ENCODE assay signal across 7 cellular contexts in the genomic region with DNA sequence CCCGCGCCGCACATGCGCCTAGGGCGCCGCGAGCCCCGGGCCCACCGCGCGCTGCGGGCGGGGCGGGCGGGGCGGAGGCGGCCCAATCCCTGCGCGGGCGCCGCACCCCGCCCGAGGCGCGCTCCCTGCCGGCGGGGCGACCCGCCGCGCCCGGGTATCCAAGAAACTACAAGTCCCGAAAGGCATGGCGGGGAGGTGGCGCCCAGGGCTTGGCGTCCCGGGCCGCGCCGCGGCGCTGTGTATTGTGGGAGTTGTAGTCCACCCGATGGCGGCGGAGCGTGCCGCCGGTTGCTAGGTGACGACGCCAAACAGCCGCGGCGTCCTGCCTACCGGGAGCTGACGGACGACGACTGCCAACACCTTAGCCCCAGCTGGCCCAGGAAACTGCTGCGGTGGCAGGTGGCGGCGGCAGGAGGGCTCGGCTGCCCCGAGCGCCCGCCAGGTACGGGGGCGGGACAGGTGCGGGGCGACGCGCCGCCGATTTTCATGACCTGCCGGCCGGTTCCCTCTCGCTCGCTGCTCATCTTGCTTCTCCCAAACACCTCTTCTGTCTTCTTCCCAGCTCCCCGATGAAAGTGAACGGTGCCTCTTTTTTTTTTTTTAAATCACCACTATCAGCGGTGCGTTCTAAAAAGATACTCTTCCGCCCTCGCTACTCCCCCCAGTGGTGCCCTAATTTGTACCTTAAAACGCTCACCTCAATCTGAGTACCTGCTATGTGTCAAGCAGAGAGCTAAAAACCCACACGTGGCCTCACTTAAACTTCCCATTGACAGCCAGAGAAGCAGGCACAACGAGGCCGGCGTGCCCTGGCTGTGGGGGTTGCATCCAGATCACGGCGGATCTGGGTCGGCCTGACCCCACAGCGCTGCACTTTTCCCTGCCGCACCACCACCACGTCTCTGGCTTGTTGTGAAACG. TPM values are rescaled to one million over a fixed set of nuclear protein-coding genes. Genes with fewer than 3 reads are reported as not detected.
DNase-seq lines count a peak whose midpoint lies in the region; ATAC-seq and TF ChIP-seq lines count a peak whose summit lies in the region.

A gene (plus strand): TSS at position 304 of the 920 bp plus-strand sequence.

- no peak for TF ChIP-seq CTCF in astrocyte of the cerebellum (IDR thresholded peaks at IDR 0.05; ENCODE audit: low read depth, low read length, missing control alignments)

- DNase-seq in NCI-H2029 (lab: John Stamatoyannopoulos, UW) (peak; percentile 95), T-helper 22 cell (ENCODE audit: low read depth) (peak; percentile 99), astrocyte of the cerebellum (ENCODE audit: low read depth) (peak; percentile 75), hippocampal formation (lab: John Stamatoyannopoulos, UW) (peak; percentile 90 to 93), renal cortical epithelial cell (ENCODE audit: low read depth) (peak; percentile 82)

- ATAC-seq in GM18499 (IDR thresholded peaks at IDR 0.05; ENCODE audit: insufficient read depth, unreplicated experiment): peak; percentile 61
- peak; percentile 81 for ATAC-seq in HG02973 (IDR thresholded peaks at IDR 0.05; ENCODE audit: unreplicated experiment)

- in situ Hi-C loops in astrocyte of the cerebellum (cut with HindIII; ENCODE audit: low sequenced_read_pairs): no loop called here

- H3K4me3 ChIP-seq in astrocyte of the cerebellum (ENCODE audit: low read depth, low read length): peak within 1 kb of the TSS; percentile 52

RNA-seq across cellular contexts. Expression of the gene that starts here (rescaled TPM):
- 0.30 TPM in 1 of 2 replicates, not detected in the other for total RNA-seq in renal cortical epithelial cell

Comparison
In these comparisons a context has a peak if more than half of its experiments do, and no peak if none do; other contexts are left out.
1. Peak in every context shown above with its lines: DNase-seq, ATAC-seq and H3K4me3 ChIP-seq.
2. Peak in DNase-seq in renal cortical epithelial cell; RNA of the gene not detected or under 1 TPM.